8 cellular contexts compared by ENCODE assay signal in the genomic region with DNA sequence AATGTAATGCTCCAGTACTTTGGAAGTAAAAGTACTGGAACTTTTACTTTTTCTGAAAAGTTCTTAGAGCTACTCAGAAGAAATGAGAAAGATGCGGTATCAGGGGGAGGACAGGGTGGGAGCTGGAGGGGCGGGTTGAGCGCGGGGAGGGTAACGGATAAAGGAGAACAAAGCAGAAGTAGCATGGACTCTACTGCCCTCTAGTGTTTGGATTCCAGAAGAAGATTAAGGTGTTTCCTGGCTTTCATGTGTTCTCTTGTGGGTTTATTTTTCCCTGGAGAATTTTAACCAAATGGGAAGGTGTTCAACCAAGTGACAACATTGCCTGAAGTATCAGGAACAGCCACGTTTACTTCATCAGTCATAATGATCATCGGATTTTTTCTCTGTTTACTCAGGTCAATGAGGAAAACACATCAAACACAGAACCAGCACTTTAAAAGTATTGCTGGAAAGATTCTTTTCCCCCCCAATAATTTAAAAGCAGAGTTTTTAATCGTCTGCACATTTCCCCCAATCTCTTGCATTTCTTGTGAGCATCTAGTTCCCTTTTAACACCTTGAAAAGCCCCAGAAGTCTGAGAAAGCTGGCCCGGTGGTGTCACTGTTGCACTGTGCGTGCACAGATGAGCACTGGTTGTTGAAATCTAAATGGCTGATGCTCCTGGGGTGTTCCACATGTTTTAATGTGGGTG.
DNase-seq lines count a peak whose midpoint lies in the region; ATAC-seq and TF ChIP-seq lines count a peak whose summit lies in the region.

No MANE protein-coding gene starts in this region.

- TF ChIP-seq POLR2A in NB4 (IDR thresholded peaks at IDR 0.05; ENCODE audit: extremely low read depth, insufficient read length): no peak

- ATAC-seq in GM21717 (IDR thresholded peaks at IDR 0.05; ENCODE audit: unreplicated experiment): peak; percentile 77
- no peak for ATAC-seq in HG03175 (IDR thresholded peaks at IDR 0.05; ENCODE audit: unreplicated experiment)
- no peak for ATAC-seq in GM18519 (IDR thresholded peaks at IDR 0.05; ENCODE audit: low FRiP score, unreplicated experiment)

- H3K4me1 Mint-ChIP-seq in osteocyte (ENCODE audit: unreplicated experiment): peaks cover 25% of the 10 kb centered on the region

- no peak overlapping the region for H3K4me3 ChIP-seq in NB4 (ENCODE audit: low read depth, low read length)
- H3K4me3 ChIP-seq in fibroblast of the aortic adventitia (ENCODE audit: low read depth, low read length): peak overlapping the region; percentile 43

- peak overlapping the region; percentile 50 for H3K4me3 Mint-ChIP-seq in osteocyte (ENCODE audit: unreplicated experiment)

- peaks cover 4% of the 10 kb centered on the region for H3K9me3 Mint-ChIP-seq in osteocyte (ENCODE audit: unreplicated experiment)

- no peaks in the 10 kb centered on the region for H3K27me3 Mint-ChIP-seq in osteocyte (ENCODE audit: unreplicated experiment)

- H3K36me3 Mint-ChIP-seq in osteocyte (ENCODE audit: unreplicated experiment): peaks cover 1% of the 10 kb centered on the region

- peak; percentile 73 for TF ChIP-seq CTCF in NB4 (IDR thresholded peaks at IDR 0.05; ENCODE audit: low read depth, low read length)
- peak; percentile 80 for TF ChIP-seq CTCF in fibroblast of the aortic adventitia (IDR thresholded peaks at IDR 0.05; ENCODE audit: insufficient read depth, low read length)
- TF ChIP-seq CTCF in osteocyte (IDR thresholded peaks at IDR 0.05): peak; percentile 79

- peak; percentile 90 for DNase-seq in COR-L47 (lab: John Stamatoyannopoulos, UW)
- DNase-seq in NB4 (ENCODE audit: low read depth): peak; percentile 72
- DNase-seq in SK-MEL-5 (ENCODE audit: low read depth, low spot score): peak; percentile 74
- peak; percentile 78 for DNase-seq in fibroblast of the aortic adventitia (ENCODE audit: low read depth)
- no peak for DNase-seq in osteocyte (ENCODE audit: extremely low spot score, unreplicated experiment)

- in situ Hi-C loops in SK-MEL-5 (cut with HindIII; ENCODE audit: low pct_unique_long_range_greater_than_20kb, low sequenced_read_pairs): no loop called here

- H3K27ac Mint-ChIP-seq in osteocyte (ENCODE audit: unreplicated experiment): no peak overlapping the region
